ENCODE assay signal across 17 cellular contexts in genomic region chr18:815353-815752, GRCh38.
"Had no signal": no experiment of that assay in that cellular context is flagged by ENCODE, and none has a peak within 500 bp of the region (broad histone marks: within the 10 kb centered on the region; RNA-seq: fewer than 3 reads in every experiment).

No MANE protein-coding gene starts in this region.

- ATAC-seq: activated CD4-positive, CD25-positive, alpha-beta regulatory T cell treated with anti-CD3 and anti-CD28 coated beads, Interleukin-2, amount 50 U/mL, for 24 hours; activated T-cell treated with anti-CD3 and anti-CD28 coated beads, Interleukin-2, amount 50 U/mL, for 4 hours; body of pancreas; left lung; naive thymus-derived CD4-positive, alpha-beta T cell; right cardiac atrium had no signal

- DNase-seq: activated CD4-positive, alpha-beta T cell treated with anti-CD3 and anti-CD28 coated beads, Interleukin-2, amount 50 U/mL, for 1 hour; activated CD8-positive, alpha-beta memory T cell treated with anti-CD3 and anti-CD28 coated beads for 24 hours; activated CD8-positive, alpha-beta memory T cell treated with anti-CD3 and anti-CD28 coated beads, Interleukin-2, amount 50 U/mL, for 48 hours; activated naive CD4-positive, alpha-beta T cell treated with Interleukin-2 at 50 U/mL for 16 hours; activated T-cell treated with anti-CD3 and anti-CD28 coated beads, Interleukin-2, amount 50 U/mL, for 4 hours; anterior cingulate cortex; body of pancreas; kidney; left lung; naive thymus-derived CD4-positive, alpha-beta T cell; right cardiac atrium; stimulated activated CD4-positive, alpha-beta T cell treated with anti-CD3 and anti-CD28 coated beads, Interleukin-12 subunit alpha, Interleukin-12 subunit beta, amount 100 ng/mL, for 4 hours; stimulated activated CD4-positive, alpha-beta T cell treated with anti-CD3 and anti-CD28 coated beads, Interleukin-4, amount 100 ng/mL, for 4 hours; stomach; SW 1271; transverse colon had no signal

- H3K36me3 Mint-ChIP-seq: naive thymus-derived CD4-positive, alpha-beta T cell had no signal
